ENCODE assay signal across 7 cellular contexts in the genomic region with DNA sequence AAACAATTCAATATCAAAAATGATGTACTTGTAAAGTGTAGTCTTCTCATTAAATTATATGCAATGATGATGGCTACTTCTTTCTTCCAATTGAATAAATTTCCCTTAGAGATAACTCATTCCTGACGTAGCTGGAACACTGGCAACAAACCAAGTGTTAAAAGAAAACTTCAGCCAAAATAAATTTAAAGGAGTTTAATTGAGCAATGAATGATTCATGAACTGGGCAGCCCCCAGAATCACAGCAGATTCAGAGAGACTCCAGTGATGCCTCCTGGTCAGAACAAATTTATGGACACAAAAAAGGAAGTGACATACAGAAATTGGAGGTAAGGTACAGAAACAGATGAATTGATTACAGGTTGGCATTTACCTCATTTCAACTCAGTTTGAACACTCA.
"Had no signal": no experiment of that assay in that cellular context is flagged by ENCODE, and none has a peak within 500 bp of the region (broad histone marks: within the 10 kb centered on the region; RNA-seq: fewer than 3 reads in every experiment).

No MANE protein-coding gene starts in this region.

- H2AFZ ChIP-seq: GM23338 had no signal

- DNase-seq: H9, HCEC 1CT, HFFc6, KBM-7 had no signal

- H3K27ac ChIP-seq: HL-60 had no signal

- H3K4me3 ChIP-seq: GM23338 had no signal

- H3K4me2 ChIP-seq: GM23338 had no signal

- ATAC-seq: GM23338, HepG2 had no signal
